Comparison of ENCODE assay signal across 8 cellular contexts in the genomic region with DNA sequence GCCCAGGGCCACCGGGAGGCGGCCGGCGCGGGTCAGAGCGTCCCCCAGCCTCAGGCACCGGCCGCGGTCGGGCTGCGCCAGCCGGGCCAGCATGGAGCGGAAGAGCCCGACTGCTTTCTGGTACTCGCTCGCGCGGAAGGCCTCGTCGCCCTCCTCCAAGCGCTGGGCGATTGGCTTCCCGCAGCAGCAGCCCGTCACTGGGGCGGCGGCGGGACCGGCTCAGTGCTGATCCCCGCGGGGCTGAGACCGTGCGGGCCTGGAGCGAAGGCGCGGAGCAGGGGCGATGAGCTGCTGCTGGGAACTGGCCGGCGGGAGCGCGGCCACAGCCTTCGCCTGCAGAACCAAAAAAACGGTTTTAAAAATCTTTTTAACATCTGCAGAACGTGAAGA.
A peak's percentile ranks its signal among the peaks of the same experiment; 100 is the strongest.
DNase-seq lines count a peak whose midpoint lies in the region; ATAC-seq and TF ChIP-seq lines count a peak whose summit lies in the region.
"Not testable (repeated sequence)": the region's sequence is repeated elsewhere in the genome, so short reads cannot be mapped to it uniquely, and the experiment has no call there.

No MANE protein-coding gene starts in this region.

- H3K36me3 ChIP-seq in BJ (ENCODE audit: control insufficient read depth, insufficient read depth, low read length); PC-3 (ENCODE audit: low read depth, low read length); rectal smooth muscle tissue (ENCODE audit: control insufficient read depth, insufficient read depth, low read length); stomach: not testable (repeated sequence)

- H3K9me2 ChIP-seq in PC-3 (replicated peaks; ENCODE audit: low read length), result not testable (repeated sequence)

- not testable (repeated sequence) for TF ChIP-seq CTCF in BJ (IDR thresholded peaks at IDR 0.05; ENCODE audit: insufficient read depth, low read depth, low read length); PC-3 (conservative IDR thresholded peaks at IDR 0.05; ENCODE audit: low read depth, low read length); activated CD8-positive, alpha-beta T cell treated with anti-CD3 and anti-CD28 coated beads for 36 hours (IDR thresholded peaks at IDR 0.05); dorsolateral prefrontal cortex (IDR thresholded peaks at IDR 0.05 in 54 of 56, conservative IDR thresholded peaks at IDR 0.05 in 2 of 56; ENCODE audit: low read depth in 1 of 56, partially characterized antibody in 56 of 56); stomach (IDR thresholded peaks at IDR 0.05)

- not testable (repeated sequence) for TF ChIP-seq POLR2A in stomach (IDR thresholded peaks at IDR 0.05)

- H2AFZ ChIP-seq in PC-3 (ENCODE audit: low read length), result peak overlapping the region; percentile 67; the same call in 1 of the 2 replicates

- H3K27me3 Mint-ChIP-seq in activated CD8-positive, alpha-beta T cell treated with anti-CD3 and anti-CD28 coated beads for 36 hours; immature natural killer cell (ENCODE audit: low read depth in 3 of 3): not testable (repeated sequence)

- not testable (repeated sequence) for H3K4me1 ChIP-seq in PC-3 (ENCODE audit: insufficient read depth, low read length); rectal smooth muscle tissue (ENCODE audit: control insufficient read depth, insufficient read depth, low read length); stomach

- not testable (repeated sequence) for H3K27me3 ChIP-seq in BJ (ENCODE audit: control insufficient read depth, insufficient read depth, low read length); PC-3 (ENCODE audit: low read length); dorsolateral prefrontal cortex; rectal smooth muscle tissue (ENCODE audit: control insufficient read depth, insufficient read depth, low read length); stomach

- DNase-seq in BJ (ENCODE audit: low read depth); stomach: not testable (repeated sequence)
- DNase-seq in PC-3 (peak; percentile 26), dorsolateral prefrontal cortex (peak in 3 of 10 donors; percentile 50 to 65 (median 52)), immature natural killer cell (peak in 2 of 3 donors; percentile 29 to 39)
- DNase-seq in activated CD8-positive, alpha-beta T cell treated with anti-CD3 and anti-CD28 coated beads for 36 hours, result peak; percentile 19
- DNase-seq in activated naive CD4-positive, alpha-beta T cell treated with anti-CD3 and anti-CD28 coated beads, Interleukin-2, amount 50 U/mL, for 72 hours (ENCODE audit: low spot score in 2 of 2), result peak in 1 of 2 donors; percentile 34

- not testable (repeated sequence) for H3K4me1 Mint-ChIP-seq in activated CD8-positive, alpha-beta T cell treated with anti-CD3 and anti-CD28 coated beads for 36 hours (ENCODE audit: low read depth); immature natural killer cell

- WGBS in stomach, 5 donors, result 0 to 7% (median 1%) methylated on average over 10 to 27 of the region's 43 CpGs

- H3K4me3 Mint-ChIP-seq in activated CD8-positive, alpha-beta T cell treated with anti-CD3 and anti-CD28 coated beads for 36 hours, result peak overlapping the region; percentile 50
- peak overlapping the region in 4 of 5 donors; percentile 55 to 67 (median 60) for H3K4me3 Mint-ChIP-seq in immature natural killer cell

- 0 out of 2 replicates have a peak overlapping the region, but pooled peaks have one; percentile 17 for H3K9ac ChIP-seq in PC-3 (ENCODE audit: low read length)
- not testable (repeated sequence) for H3K9ac ChIP-seq in rectal smooth muscle tissue (ENCODE audit: low read length)

- H3K4me2 ChIP-seq in PC-3 (ENCODE audit: low read length), result peak overlapping the region; percentile 75

- 0 out of 2 replicates have a peak overlapping the region, but pooled peaks have one; percentile 14 for H3K4me3 ChIP-seq in BJ (ENCODE audit: low read depth, low read length)
- peak overlapping the region; percentile 65 for H3K4me3 ChIP-seq in PC-3 (ENCODE audit: low read length)
- H3K4me3 ChIP-seq in dorsolateral prefrontal cortex, result peak overlapping the region in 56 of 59 donors; percentile 16 to 65 (median 50)
- peak overlapping the region; percentile 32 for H3K4me3 ChIP-seq in rectal smooth muscle tissue (ENCODE audit: low read length)
- H3K4me3 ChIP-seq in stomach, result peak overlapping the region; percentile 47 to 51 (median 48)

- H3K9me3 Mint-ChIP-seq in activated CD8-positive, alpha-beta T cell treated with anti-CD3 and anti-CD28 coated beads for 36 hours; activated naive CD4-positive, alpha-beta T cell treated with anti-CD3 and anti-CD28 coated beads, Interleukin-2, amount 50 U/mL, for 72 hours; immature natural killer cell: not testable (repeated sequence)

- H3K9me3 ChIP-seq in PC-3 (ENCODE audit: low read length); stomach: not testable (repeated sequence)

- POLR2A ChIA-PET in BJ (lab: Charles Lee); PC-3 (lab: Charles Lee; ENCODE audit: unreplicated experiment); activated CD8-positive, alpha-beta T cell treated with anti-CD3 and anti-CD28 coated beads for 36 hours (lab: Charles Lee): not testable (repeated sequence)

- CTCF ChIA-PET in BJ (lab: Yijun Ruan, JAX); PC-3 (lab: Charles Lee); activated CD8-positive, alpha-beta T cell treated with anti-CD3 and anti-CD28 coated beads for 36 hours (lab: Charles Lee): not testable (repeated sequence)

- H3F3A ChIP-seq in PC-3 (ENCODE audit: low read length, unreplicated experiment), result not testable (repeated sequence)

- peak; percentile 49 for ATAC-seq in PC-3
- ATAC-seq in activated CD8-positive, alpha-beta T cell treated with anti-CD3 and anti-CD28 coated beads for 36 hours, result not testable (repeated sequence)
- ATAC-seq in activated naive CD4-positive, alpha-beta T cell treated with anti-CD3 and anti-CD28 coated beads, Interleukin-2, amount 50 U/mL, for 72 hours, result peak; percentile 35 to 48

- H4K20me1 ChIP-seq in PC-3 (ENCODE audit: low read length), result not testable (repeated sequence)

- intact Hi-C loops in PC-3 (cut with micrococcal nuclease); activated CD8-positive, alpha-beta T cell treated with anti-CD3 and anti-CD28 coated beads for 36 hours (cut with micrococcal nuclease); dorsolateral prefrontal cortex (cut with DNase I); stomach (cut with DNase I; ENCODE audit: low total_unique reads): not testable (repeated sequence)

- TF ChIP-seq EP300 in stomach (IDR thresholded peaks at IDR 0.05), result not testable (repeated sequence)

- H3K79me2 ChIP-seq in PC-3 (ENCODE audit: low read length), result not testable (repeated sequence)

- not testable (repeated sequence) for H3K27ac ChIP-seq in PC-3 (ENCODE audit: low read length); rectal smooth muscle tissue (ENCODE audit: low read depth, low read length)
- H3K27ac ChIP-seq in dorsolateral prefrontal cortex (peak overlapping the region in 22 of 59 donors; percentile 14 to 78 (median 60)), stomach (peak overlapping the region; percentile 8 to 86 (median 70))

- H3K27ac Mint-ChIP-seq in activated CD8-positive, alpha-beta T cell treated with anti-CD3 and anti-CD28 coated beads for 36 hours; activated naive CD4-positive, alpha-beta T cell treated with anti-CD3 and anti-CD28 coated beads, Interleukin-2, amount 50 U/mL, for 72 hours; immature natural killer cell: not testable (repeated sequence)

- not testable (repeated sequence) for BruUV-seq in PC-3 (replicated peaks; lab: Mats Ljungman, UMichigan)

- not testable (repeated sequence) for H3K36me3 Mint-ChIP-seq in activated CD8-positive, alpha-beta T cell treated with anti-CD3 and anti-CD28 coated beads for 36 hours (ENCODE audit: low read depth); activated naive CD4-positive, alpha-beta T cell treated with anti-CD3 and anti-CD28 coated beads, Interleukin-2, amount 50 U/mL, for 72 hours; immature natural killer cell

Comparison
In these comparisons a context has a peak if more than half of its experiments do, and no peak if none do; other contexts are left out.
1. H3K4me3 ChIP-seq: peak in every context shown above with its lines; median percentile 65 in PC-3; 50 in dorsolateral prefrontal cortex; 48 in stomach; 32 in rectal smooth muscle tissue; 14 in BJ.